17 cellular contexts compared by ENCODE assay signal in genomic region chr9:77599492-77599891, GRCh38. TPM values are rescaled to one million over a fixed set of nuclear protein-coding genes. Genes with fewer than 3 reads are reported as not detected.
DNase-seq lines count a peak whose midpoint lies in the region; ATAC-seq and TF ChIP-seq lines count a peak whose summit lies in the region.
"Had no signal": no experiment of that assay in that cellular context is flagged by ENCODE, and none has a peak within 500 bp of the region (broad histone marks: within the 10 kb centered on the region; RNA-seq: fewer than 3 reads in every experiment).

No MANE protein-coding gene starts in this region.

- no peak overlapping the region for H3K9ac ChIP-seq in liver (ENCODE audit: low read depth in 1 of 2, low read length in 2 of 2)
- H3K9ac ChIP-seq in skeletal muscle tissue (ENCODE audit: low read depth in 1 of 3, low read length in 3 of 3): no peak overlapping the region

- no peaks in the 10 kb centered on the region for H3K36me3 Mint-ChIP-seq in activated T-helper 1 cell treated with anti-CD3 and anti-CD28 coated beads, Interleukin-12 subunit alpha, Interleukin-12 subunit beta, Interleukin-2, Interleukin-4 antibody, amounts not matched to agents 30 ng/mL and 10 ng/mL and 1 ng/mL, durations not matched to agents 14 hours and 24 hours and 36 hours (ENCODE audit: low read depth)
- H3K36me3 Mint-ChIP-seq: CD4-positive, CD25-positive, alpha-beta regulatory T cell had no signal

- no peaks in the 10 kb centered on the region for H3K4me1 Mint-ChIP-seq in activated T-helper 1 cell treated with anti-CD3 and anti-CD28 coated beads, Interleukin-12 subunit alpha, Interleukin-12 subunit beta, Interleukin-2, Interleukin-4 antibody, amounts not matched to agents 30 ng/mL and 10 ng/mL and 1 ng/mL, durations not matched to agents 14 hours and 24 hours and 36 hours (ENCODE audit: low read depth)

- H3K4me1 ChIP-seq in liver (ENCODE audit: control insufficient read depth in 4 of 4, insufficient read depth in 4 of 4, low read length in 3 of 4) (no peaks in the 10 kb centered on the region), right lobe of liver (no peaks in the 10 kb centered on the region), gastroesophageal sphincter (peaks cover 3 to 41% (median 9%) of the 10 kb centered on the region in 3 donors), skeletal muscle tissue (ENCODE audit: control insufficient read depth in 3 of 3, insufficient read depth in 3 of 3, low read length in 3 of 3) (peaks cover 0 to 10% (median 4%) of the 10 kb centered on the region in 3 donors)

- no peak for TF ChIP-seq RAD21 in liver (IDR thresholded peaks at IDR 0.05)

- H3K27ac ChIP-seq in liver (ENCODE audit: low read depth in 1 of 2, low read length in 2 of 2): peak overlapping the region; percentile 34 to 45
- H3K27ac ChIP-seq in right lobe of liver: no peak overlapping the region
- H3K27ac ChIP-seq in gastroesophageal sphincter: peak overlapping the region in 3 of 4 donors; percentile 42 to 62 (median 45)
- H3K27ac ChIP-seq in skeletal muscle tissue (ENCODE audit: low read depth, low read length): peak overlapping the region; percentile 52

- H3K36me3 ChIP-seq in liver (ENCODE audit: control insufficient read depth in 4 of 4, insufficient read depth in 3 of 4, low read depth in 1 of 4, low read length in 3 of 4) (no peaks in the 10 kb centered on the region), right lobe of liver (no peaks in the 10 kb centered on the region), gastroesophageal sphincter (no peaks in the 10 kb centered on the region), skeletal muscle tissue (ENCODE audit: control insufficient read depth in 3 of 3, insufficient read depth in 3 of 3, low read length in 3 of 3) (no peaks in the 10 kb centered on the region)

- H3K27me3 Mint-ChIP-seq in activated T-helper 1 cell treated with anti-CD3 and anti-CD28 coated beads, Interleukin-12 subunit alpha, Interleukin-12 subunit beta, Interleukin-2, Interleukin-4 antibody, amounts not matched to agents 30 ng/mL and 10 ng/mL and 1 ng/mL, durations not matched to agents 14 hours and 24 hours and 36 hours (ENCODE audit: insufficient read depth): peaks cover 5% of the 10 kb centered on the region

- DNase-seq in right lobe of liver: no peak
- no peak for DNase-seq in activated effector memory CD4-positive, alpha-beta T cell treated with anti-CD3 and anti-CD28 coated beads, Interleukin-2, amount 50 U/mL, for 16 hours
- DNase-seq in GOT3 (lab: John Stamatoyannopoulos, UW): no peak
- no peak for DNase-seq in activated T-helper 1 cell treated with anti-CD3 and anti-CD28 coated beads, Interleukin-12 subunit alpha, Interleukin-12 subunit beta, Interleukin-2, Interleukin-4 antibody, amounts not matched to agents 30 ng/mL and 10 ng/mL and 1 ng/mL, durations not matched to agents 14 hours and 24 hours and 36 hours (ENCODE audit: low spot score)
- DNase-seq: CD4-positive, CD25-positive, alpha-beta regulatory T cell; EL; GF-D8; Kasumi-1; NCI-H1417 treated with DMSO at 0.1 percent for 48 hours; NCI-H187; NCI-H446 treated with DMSO at 0.1 percent for 48 hours; NCI-H526 treated with DMSO at 0.1 percent for 48 hours; SHP77 had no signal

- H3K27ac Mint-ChIP-seq in activated T-helper 1 cell treated with anti-CD3 and anti-CD28 coated beads, Interleukin-12 subunit alpha, Interleukin-12 subunit beta, Interleukin-2, Interleukin-4 antibody, amounts not matched to agents 30 ng/mL and 10 ng/mL and 1 ng/mL, durations not matched to agents 14 hours and 24 hours and 36 hours: no peak overlapping the region

- no peak overlapping the region for H3K4me3 ChIP-seq in liver (ENCODE audit: low read depth in 1 of 3, low read length in 3 of 3)
- no peak overlapping the region for H3K4me3 ChIP-seq in right lobe of liver
- no peak overlapping the region for H3K4me3 ChIP-seq in gastroesophageal sphincter
- no peak overlapping the region for H3K4me3 ChIP-seq in skeletal muscle tissue (ENCODE audit: low read length in 3 of 3)

- H3K4me3 Mint-ChIP-seq in activated T-helper 1 cell treated with anti-CD3 and anti-CD28 coated beads, Interleukin-12 subunit alpha, Interleukin-12 subunit beta, Interleukin-2, Interleukin-4 antibody, amounts not matched to agents 30 ng/mL and 10 ng/mL and 1 ng/mL, durations not matched to agents 14 hours and 24 hours and 36 hours: no peak overlapping the region
- H3K4me3 Mint-ChIP-seq: CD4-positive, CD25-positive, alpha-beta regulatory T cell had no signal

- H3K9me3 ChIP-seq in liver (ENCODE audit: control insufficient read depth in 4 of 4, low read length in 3 of 4): no peaks in the 10 kb centered on the region
- no peaks in the 10 kb centered on the region for H3K9me3 ChIP-seq in right lobe of liver
- H3K9me3 ChIP-seq in gastroesophageal sphincter: no peaks in the 10 kb centered on the region
- H3K9me3 ChIP-seq in skeletal muscle tissue (ENCODE audit: control insufficient read depth in 3 of 3, low read length in 3 of 3): no peaks in the 10 kb centered on the region

- H3K27me3 ChIP-seq in liver (ENCODE audit: control insufficient read depth in 4 of 4, insufficient read depth in 4 of 4, low read length in 3 of 4): no peaks in the 10 kb centered on the region
- H3K27me3 ChIP-seq in right lobe of liver: no peaks in the 10 kb centered on the region
- H3K27me3 ChIP-seq in gastroesophageal sphincter: no peaks in the 10 kb centered on the region
- H3K27me3 ChIP-seq in skeletal muscle tissue (ENCODE audit: control insufficient read depth in 3 of 3, insufficient read depth in 3 of 3, low read length in 3 of 3): no peaks in the 10 kb centered on the region

- TF ChIP-seq POLR2A in right lobe of liver (IDR thresholded peaks at IDR 0.05) (no peak), gastroesophageal sphincter (IDR thresholded peaks at IDR 0.05) (no peak)

- intact Hi-C loops in right lobe of liver (cut with DNase I): no loop called here
- intact Hi-C loops in activated T-helper 1 cell treated with anti-CD3 and anti-CD28 coated beads, Interleukin-12 subunit alpha, Interleukin-12 subunit beta, Interleukin-2, Interleukin-4 antibody, amounts not matched to agents 30 ng/mL and 10 ng/mL and 1 ng/mL, durations not matched to agents 14 hours and 24 hours and 36 hours (cut with micrococcal nuclease): no loop called here

- no peak for TF ChIP-seq EP300 in gastroesophageal sphincter (IDR thresholded peaks at IDR 0.05)

- WGBS in liver: 85% methylated on average over 8 of the region's 8 CpGs
- WGBS in right lobe of liver (ENCODE audit: insufficient coverage, low coverage, low lambda C conversion rate, missing lambda C conversion rate): 87% methylated on average over 8 of the region's 8 CpGs
- WGBS in gastroesophageal sphincter (ENCODE audit: low coverage in 1 of 2), 2 donors: 71 to 86% methylated on average over 6 to 7 of the region's 8 CpGs

- H3K9me3 Mint-ChIP-seq in activated T-helper 1 cell treated with anti-CD3 and anti-CD28 coated beads, Interleukin-12 subunit alpha, Interleukin-12 subunit beta, Interleukin-2, Interleukin-4 antibody, amounts not matched to agents 30 ng/mL and 10 ng/mL and 1 ng/mL, durations not matched to agents 14 hours and 24 hours and 36 hours: no peaks in the 10 kb centered on the region

- ATAC-seq in right lobe of liver: no peak
- no peak for ATAC-seq in gastroesophageal sphincter

- no peak for TF ChIP-seq CTCF in liver (IDR thresholded peaks at IDR 0.05; ENCODE audit: low read depth, low read length, missing input control)
- no peak for TF ChIP-seq CTCF in right lobe of liver (IDR thresholded peaks at IDR 0.05)
- no peak for TF ChIP-seq CTCF in gastroesophageal sphincter (IDR thresholded peaks at IDR 0.05)

TF ChIP-seq in liver, 16 proteins besides CTCF, POLR2A, EP300 and RAD21:
- no peak for TF ChIP-seq GABPA (IDR thresholded peaks at IDR 0.05 in 1 of 2, conservative IDR thresholded peaks at IDR 0.05 in 1 of 2)
- no peak for TF ChIP-seq ZBTB33 (IDR thresholded peaks at IDR 0.05)
- TF ChIP-seq FOXA2 (IDR thresholded peaks at IDR 0.05): no peak
- TF ChIP-seq HNF4G (IDR thresholded peaks at IDR 0.05): no peak
TF ChIP-seq in liver: peak in this region for 0.

RNA-seq across cellular contexts. Expression of gene GNA14, which starts 48.6 kb away (rescaled TPM):
- 1 to 10 TPM; 1.1 to 5.4 TPM for total RNA-seq in liver
- 1 to 10 TPM; 2.6 to 3.3 TPM for polyA plus RNA-seq in liver
- 1 to 10 TPM; 2.3 to 4.2 (median 3.8) TPM for total RNA-seq in right lobe of liver
- total RNA-seq in gastroesophageal sphincter: 1 to 10 TPM; 3.9 to 6.4 (median 5.1) TPM
- total RNA-seq in skeletal muscle tissue: 3.7 TPM
- total RNA-seq in activated T-helper 1 cell treated with anti-CD3 and anti-CD28 coated beads, Interleukin-12 subunit alpha, Interleukin-12 subunit beta, Interleukin-2, Interleukin-4 antibody, amounts not matched to agents 30 ng/mL and 10 ng/mL and 1 ng/mL, durations not matched to agents 14 hours and 24 hours and 36 hours: not detected in 2 replicates
- total RNA-seq: CD4-positive, CD25-positive, alpha-beta regulatory T cell; MCF 10A had no signal
- polyA plus RNA-seq: CD4-positive, CD25-positive, alpha-beta regulatory T cell had no signal

Comparison
In these comparisons a context has a peak if more than half of its experiments do, and no peak if none do; other contexts are left out.
1. H3K27ac ChIP-seq: peak in liver (2 of 2), gastroesophageal sphincter (3 of 4) and skeletal muscle tissue (single experiment); none in right lobe of liver (0 of 3).